Comparison of ENCODE assay signal across 16 cellular contexts in genomic region chr4:98510340-98510739, GRCh38.
DNase-seq lines count a peak whose midpoint lies in the region; ATAC-seq and TF ChIP-seq lines count a peak whose summit lies in the region.
"Had no signal": no experiment of that assay in that cellular context is flagged by ENCODE, and none has a peak within 500 bp of the region (broad histone marks: within the 10 kb centered on the region; RNA-seq: fewer than 3 reads in every experiment).

No MANE protein-coding gene starts in this region.

- H3K36me3 Mint-ChIP-seq in activated naive CD8-positive, alpha-beta T cell treated with anti-CD3 and anti-CD28 coated beads for 36 hours: peaks cover 8% of the 10 kb centered on the region
- H3K36me3 Mint-ChIP-seq in nephron (ENCODE audit: low read depth): no peaks in the 10 kb centered on the region

- TF ChIP-seq CTCF in DND-41 (IDR thresholded peaks at IDR 0.05; ENCODE audit: borderline replicate concordance, extremely low read depth, low read length, poor library complexity, severe bottlenecking) (no peak), nephron (IDR thresholded peaks at IDR 0.05; ENCODE audit: unreplicated experiment in 3 of 3) (no peak)

- H3K4me1 ChIP-seq in ACC112 (ENCODE audit: control insufficient read depth, insufficient read depth, low read length, unreplicated experiment) (peaks cover 38% of the 10 kb centered on the region), DND-41 (ENCODE audit: insufficient read depth, low read length) (peaks cover 23% of the 10 kb centered on the region)
- H3K4me1 ChIP-seq: ascending aorta, gastroesophageal sphincter had no signal

- no peak for DNase-seq in DND-41
- DNase-seq in activated naive CD8-positive, alpha-beta T cell treated with anti-CD3 and anti-CD28 coated beads for 36 hours: no peak
- no peak for DNase-seq in foreskin melanocyte
- DNase-seq in COLO829 (ENCODE audit: low spot score): no peak
- DNase-seq: left ventricle myocardium superior, MG63, NCI-H1930, NCI-H446, SHP77 treated with DMSO at 0.1 percent for 48 hours had no signal

- peaks cover 32% of the 10 kb centered on the region for H3K4me1 Mint-ChIP-seq in activated naive CD8-positive, alpha-beta T cell treated with anti-CD3 and anti-CD28 coated beads for 36 hours
- H3K4me1 Mint-ChIP-seq in nephron: peaks cover 50% of the 10 kb centered on the region

- peak overlapping the region; percentile 28 for H3K27ac Mint-ChIP-seq in activated naive CD8-positive, alpha-beta T cell treated with anti-CD3 and anti-CD28 coated beads for 36 hours
- peak overlapping the region; percentile 18 to 98 (median 95) for H3K27ac Mint-ChIP-seq in nephron

- H3K27me3 Mint-ChIP-seq in activated naive CD8-positive, alpha-beta T cell treated with anti-CD3 and anti-CD28 coated beads for 36 hours: no peaks in the 10 kb centered on the region
- H3K27me3 Mint-ChIP-seq in nephron (ENCODE audit: low read depth): no peaks in the 10 kb centered on the region

- no peak overlapping the region for H3K4me3 ChIP-seq in ACC112 (ENCODE audit: low read depth, low read length)
- no peak overlapping the region for H3K4me3 ChIP-seq in DND-41 (ENCODE audit: low read depth in 1 of 2, low read length in 2 of 2)
- H3K4me3 ChIP-seq: ascending aorta, gastroesophageal sphincter, GM12878, MG63 had no signal

- H3K27ac ChIP-seq in ACC112 (ENCODE audit: low read depth, low read length) (peak overlapping the region; percentile 75), DND-41 (ENCODE audit: low read length) (0 out of 2 replicates have a peak overlapping the region, but pooled peaks have one; percentile 4)
- H3K27ac ChIP-seq: ascending aorta, gastroesophageal sphincter, parathyroid adenoma had no signal

- H3K4me3 Mint-ChIP-seq in activated naive CD8-positive, alpha-beta T cell treated with anti-CD3 and anti-CD28 coated beads for 36 hours: no peak overlapping the region
- peak overlapping the region in 2 of 3 experiments; percentile 3 to 45 for H3K4me3 Mint-ChIP-seq in nephron

- H3K9me3 Mint-ChIP-seq in activated naive CD8-positive, alpha-beta T cell treated with anti-CD3 and anti-CD28 coated beads for 36 hours: no peaks in the 10 kb centered on the region
- H3K9me3 Mint-ChIP-seq in nephron: no peaks in the 10 kb centered on the region

- H3K36me3 ChIP-seq in ACC112 (ENCODE audit: insufficient read depth, low read length): peaks cover 5% of the 10 kb centered on the region; the same call in 1 of the 2 replicates
- H3K36me3 ChIP-seq in DND-41 (ENCODE audit: insufficient read depth, low read length): no peaks in the 10 kb centered on the region
- H3K36me3 ChIP-seq: ascending aorta, gastroesophageal sphincter had no signal

- H3K27me3 ChIP-seq in ACC112 (ENCODE audit: insufficient read depth, low read length): no peaks in the 10 kb centered on the region
- no peaks in the 10 kb centered on the region for H3K27me3 ChIP-seq in DND-41 (ENCODE audit: insufficient read depth, low read length, poor library complexity)
- H3K27me3 ChIP-seq: ascending aorta, gastroesophageal sphincter, MG63 had no signal

- no peak overlapping the region for H3K9ac ChIP-seq in DND-41 (ENCODE audit: low read depth, low read length)
- H3K9ac ChIP-seq: parathyroid adenoma had no signal

- no peak overlapping the region for H2AFZ ChIP-seq in ACC112 (ENCODE audit: low read length, unreplicated experiment)
- no peak overlapping the region for H2AFZ ChIP-seq in DND-41 (ENCODE audit: low read depth, low read length)
- H2AFZ ChIP-seq: parathyroid adenoma had no signal

- H3K79me2 ChIP-seq in ACC112 (ENCODE audit: control insufficient read depth, insufficient read depth, low read length, unreplicated experiment) (peaks cover 62% of the 10 kb centered on the region), DND-41 (ENCODE audit: insufficient read depth, low read length) (no peaks in the 10 kb centered on the region)
- H3K79me2 ChIP-seq: parathyroid adenoma had no signal

- no peaks in the 10 kb centered on the region for H3K9me3 ChIP-seq in DND-41 (ENCODE audit: insufficient read depth, low read length, severe bottlenecking)
- H3K9me3 ChIP-seq: ascending aorta, gastroesophageal sphincter, MG63 had no signal

- ATAC-seq in DND-41 (ENCODE audit: insufficient read depth, low read depth) (no peak), HG03565 (IDR thresholded peaks at IDR 0.05; ENCODE audit: unreplicated experiment) (no peak)
- ATAC-seq: GM12878, left ventricle myocardium superior had no signal

- no peaks in the 10 kb centered on the region for H4K20me1 ChIP-seq in DND-41 (ENCODE audit: insufficient read depth, low read length)

- peak overlapping the region; percentile 8; the same call in 1 of the 2 replicates for H3K4me2 ChIP-seq in DND-41 (ENCODE audit: insufficient read depth, low read length)
